ENCODE assay signal across 14 cellular contexts in the genomic region with DNA sequence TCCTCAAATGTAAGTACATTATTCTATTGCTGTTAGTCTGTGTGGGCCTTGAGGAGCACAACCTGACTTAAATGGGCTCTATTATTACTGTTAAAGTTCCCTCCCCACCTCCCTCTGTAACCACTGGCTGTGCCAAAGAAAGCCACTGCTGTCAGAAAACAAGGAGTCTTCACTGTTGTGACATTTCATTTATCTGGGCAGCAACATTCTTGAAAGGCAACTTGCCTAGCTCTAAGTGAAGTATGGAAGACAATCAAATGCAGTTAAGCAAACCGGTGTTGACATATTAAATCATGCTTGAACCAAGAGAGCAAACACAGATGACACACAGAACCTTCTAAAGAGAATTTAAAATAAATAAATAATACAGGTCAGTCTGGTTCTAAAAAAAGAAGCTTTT.
"Had no signal": no experiment of that assay in that cellular context is flagged by ENCODE, and none has a peak within 500 bp of the region (broad histone marks: within the 10 kb centered on the region; RNA-seq: fewer than 3 reads in every experiment).

No MANE protein-coding gene starts in this region.

- H3K27me3 ChIP-seq: body of pancreas, esophagus squamous epithelium had no signal

- H3K36me3 ChIP-seq: esophagus squamous epithelium, thoracic aorta had no signal

- H3K4me1 ChIP-seq: body of pancreas, esophagus squamous epithelium had no signal

- ATAC-seq: activated CD4-positive, CD25-positive, alpha-beta regulatory T cell treated with anti-CD3 and anti-CD28 coated beads, Interleukin-2, amount 50 U/mL, for 24 hours; body of pancreas; natural killer cell treated with Interleukin-12 subunit alpha and Interleukin-12 subunit beta and Interleukin-15 and Interleukin-18, amount 100 ng/mL, for 72 hours had no signal

- H3K4me3 ChIP-seq: body of pancreas, coronary artery, esophagus squamous epithelium, thoracic aorta had no signal

- H3K27ac ChIP-seq: body of pancreas, coronary artery, esophagus squamous epithelium, thoracic aorta had no signal

- DNase-seq: activated CD4-positive, alpha-beta T cell treated with anti-CD3 and anti-CD28 coated beads, Interleukin-2, amount 50 U/mL, for 1 hour; activated CD8-positive, alpha-beta memory T cell treated with anti-CD3 and anti-CD28 coated beads for 24 hours; activated gamma-delta T cell treated with Interleukin-2 at 50 U/mL for 16 hours; amniotic stem cell; body of pancreas; esophagus squamous epithelium; hypothalamus; kidney glomerular epithelial cell; mesenchymal stem cell; stimulated activated CD4-positive, alpha-beta T cell treated with anti-CD3 and anti-CD28 coated beads, Interleukin-1b, Interleukin-23, amount 100 ng/mL, for 48 hours had no signal

- H3K9me3 ChIP-seq: body of pancreas, esophagus squamous epithelium, thoracic aorta had no signal
